ENCODE assay signal across 8 cellular contexts in the genomic region with DNA sequence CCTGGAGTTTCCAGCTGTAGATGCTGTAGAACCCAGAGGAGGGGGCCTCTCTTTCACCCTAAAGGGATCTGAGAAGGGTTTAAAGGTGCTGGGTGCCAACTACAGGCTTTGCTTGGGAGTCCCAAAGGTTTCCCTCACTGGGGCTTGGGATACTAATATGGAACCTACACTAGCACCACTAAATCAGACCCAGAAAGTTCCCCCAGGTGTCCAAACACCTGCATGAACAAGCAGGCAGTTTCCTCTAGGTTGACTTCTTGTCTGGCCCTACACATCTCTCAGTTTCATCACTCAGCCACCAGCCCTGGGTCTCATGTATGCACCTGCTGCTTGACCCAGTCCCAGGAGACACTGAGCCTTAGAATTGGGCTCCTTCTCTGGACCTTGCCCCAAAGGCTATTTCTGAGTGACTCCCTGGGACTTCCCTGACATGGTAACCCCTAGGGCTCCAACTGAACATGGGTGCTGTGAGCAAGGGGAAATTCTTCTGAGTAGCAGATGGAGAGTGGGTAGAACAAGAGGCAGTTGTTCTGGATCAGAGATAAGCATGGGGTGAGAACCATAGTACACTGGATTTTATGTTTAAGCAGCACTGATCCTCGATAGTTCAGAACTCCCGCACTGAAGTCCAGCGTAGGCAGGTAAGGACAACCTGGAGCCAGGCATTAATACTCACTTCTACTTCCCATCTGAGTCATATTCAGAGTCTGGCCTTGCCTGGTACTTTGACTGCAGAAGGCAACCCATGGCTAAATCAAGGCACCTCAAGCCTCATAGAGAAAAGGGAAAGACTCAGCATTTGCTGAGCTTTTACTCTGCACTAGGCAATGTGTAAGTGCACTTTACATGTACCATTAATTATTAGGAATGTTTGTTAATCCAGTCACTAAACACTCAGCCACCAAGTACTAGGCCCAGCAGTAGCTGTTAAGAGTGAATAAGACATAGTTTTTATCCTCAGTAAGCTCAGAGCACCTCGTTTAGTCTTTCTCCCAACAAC. TPM values are rescaled to one million over a fixed set of nuclear protein-coding genes. Genes with fewer than 3 reads are reported as not detected.
DNase-seq lines count a peak whose midpoint lies in the region; ATAC-seq, FAIRE-seq and TF ChIP-seq lines count a peak whose summit lies in the region.

No MANE protein-coding gene starts in this region.

- H3K27ac ChIP-seq in cardiac muscle cell (peak overlapping the region; percentile 34), right cardiac atrium (ENCODE audit: low read length) (no peak overlapping the region), breast epithelium (peak overlapping the region; percentile 100), skin epidermis (peak overlapping the region in 15 of 21 experiments; percentile 1 to 74 (median 46))

- no peak for DNase-seq in cardiac muscle cell (ENCODE audit: low read depth in 1 of 2, low spot score in 1 of 2)
- no peak for DNase-seq in right cardiac atrium
- DNase-seq in breast epithelium (ENCODE audit: low spot score in 2 of 2), result no peak
- no peak for DNase-seq in posterior vena cava (ENCODE audit: low spot score)
- DNase-seq in D721Med (ENCODE audit: insufficient read length, low spot score), result no peak
- DNase-seq in NCI-H2196 (lab: John Stamatoyannopoulos, UW; ENCODE audit: unreplicated experiment), result no peak

- intact Hi-C loops in right cardiac atrium (cut with DNase I) (no loop called here), breast epithelium (cut with DNase I; ENCODE audit: low total_unique reads) (no loop called here), posterior vena cava (cut with DNase I) (no loop called here)

- no peak for FAIRE-seq in D721Med (lab: Jason Lieb, UNC)

- TF ChIP-seq CTCF in cardiac muscle cell (IDR thresholded peaks at IDR 0.05; ENCODE audit: low read depth, low read length), result no peak
- TF ChIP-seq CTCF in breast epithelium (IDR thresholded peaks at IDR 0.05), result no peak
- no peak for TF ChIP-seq CTCF in D721Med (IDR thresholded peaks at IDR 0.05; ENCODE audit: insufficient read depth, missing control alignments)

- 82% methylated on average over 4 of the region's 4 CpGs for WGBS in right cardiac atrium

- no peaks in the 10 kb centered on the region for H3K9me3 ChIP-seq in cardiac muscle cell (ENCODE audit: low read depth)
- no peaks in the 10 kb centered on the region for H3K9me3 ChIP-seq in right cardiac atrium (ENCODE audit: control insufficient read depth, low read length)
- H3K9me3 ChIP-seq in breast epithelium, result no peaks in the 10 kb centered on the region

- ATAC-seq in right cardiac atrium (no peak), HG03108 (IDR thresholded peaks at IDR 0.05; ENCODE audit: unreplicated experiment) (peak; percentile 91)

- no peak overlapping the region for H3K4me3 ChIP-seq in cardiac muscle cell
- no peak overlapping the region for H3K4me3 ChIP-seq in right cardiac atrium (ENCODE audit: low read length)
- H3K4me3 ChIP-seq in breast epithelium, result no peak overlapping the region
- H3K4me3 ChIP-seq in skin epidermis, result no peak overlapping the region

- H3K36me3 ChIP-seq in cardiac muscle cell (peaks cover 9% of the 10 kb centered on the region), breast epithelium (no peaks in the 10 kb centered on the region)

- H3K27me3 ChIP-seq in cardiac muscle cell, result no peaks in the 10 kb centered on the region
- H3K27me3 ChIP-seq in right cardiac atrium (ENCODE audit: control insufficient read depth, insufficient read depth), result no peaks in the 10 kb centered on the region
- H3K27me3 ChIP-seq in breast epithelium, result no peaks in the 10 kb centered on the region

- no peaks in the 10 kb centered on the region for H3K4me1 ChIP-seq in cardiac muscle cell (ENCODE audit: low read depth)
- H3K4me1 ChIP-seq in right cardiac atrium (ENCODE audit: control insufficient read depth, insufficient read depth, low read length), result peaks cover 22% of the 10 kb centered on the region
- H3K4me1 ChIP-seq in breast epithelium, result peaks cover 12 to 32% of the 10 kb centered on the region in 2 donors

- TF ChIP-seq POLR2A in breast epithelium (IDR thresholded peaks at IDR 0.05), result no peak

RNA-seq across cellular contexts. Expression of gene BCL2L1, which starts 16.8 kb away (rescaled TPM):
- total RNA-seq in cardiac muscle cell, result 74.6 and 81.2 TPM in 2 replicates
- polyA plus RNA-seq in cardiac muscle cell, result 37.8 and 40.5 TPM in 2 replicates
- 10 to 100 TPM; 39.9 to 56.9 (median 46.1) TPM for total RNA-seq in right cardiac atrium
- 46.0 TPM for polyA plus RNA-seq in right cardiac atrium
- 100 to 1,000 TPM in 2 of 3 donors, 10 to 100 TPM in 1; 95.1 to 124 (median 117) TPM for total RNA-seq in breast epithelium
- total RNA-seq in posterior vena cava, result 10 to 100 TPM; 65.4 to 76.0 TPM

RNA-seq across cellular contexts. Expression of gene TPX2, which starts 33.2 kb away (rescaled TPM):
- total RNA-seq in cardiac muscle cell, result 15.2 and 120 TPM in 2 replicates
- polyA plus RNA-seq in cardiac muscle cell, result 12.3 and 91.0 TPM in 2 replicates
- 1 to 10 TPM in 2 of 4 donors, under 1 TPM in 2; 0.67 to 2.5 (median 1.5) TPM for total RNA-seq in right cardiac atrium
- polyA plus RNA-seq in right cardiac atrium, result 0.41 TPM
- 1 to 10 TPM in 1 of 3 donors, under 1 TPM in 2; 0.33 to 3.8 (median 0.73) TPM for total RNA-seq in breast epithelium
- total RNA-seq in posterior vena cava, result under 1 TPM; 0.76 to 0.88 TPM
